ENCODE assay signal across 8 cellular contexts in the genomic region with DNA sequence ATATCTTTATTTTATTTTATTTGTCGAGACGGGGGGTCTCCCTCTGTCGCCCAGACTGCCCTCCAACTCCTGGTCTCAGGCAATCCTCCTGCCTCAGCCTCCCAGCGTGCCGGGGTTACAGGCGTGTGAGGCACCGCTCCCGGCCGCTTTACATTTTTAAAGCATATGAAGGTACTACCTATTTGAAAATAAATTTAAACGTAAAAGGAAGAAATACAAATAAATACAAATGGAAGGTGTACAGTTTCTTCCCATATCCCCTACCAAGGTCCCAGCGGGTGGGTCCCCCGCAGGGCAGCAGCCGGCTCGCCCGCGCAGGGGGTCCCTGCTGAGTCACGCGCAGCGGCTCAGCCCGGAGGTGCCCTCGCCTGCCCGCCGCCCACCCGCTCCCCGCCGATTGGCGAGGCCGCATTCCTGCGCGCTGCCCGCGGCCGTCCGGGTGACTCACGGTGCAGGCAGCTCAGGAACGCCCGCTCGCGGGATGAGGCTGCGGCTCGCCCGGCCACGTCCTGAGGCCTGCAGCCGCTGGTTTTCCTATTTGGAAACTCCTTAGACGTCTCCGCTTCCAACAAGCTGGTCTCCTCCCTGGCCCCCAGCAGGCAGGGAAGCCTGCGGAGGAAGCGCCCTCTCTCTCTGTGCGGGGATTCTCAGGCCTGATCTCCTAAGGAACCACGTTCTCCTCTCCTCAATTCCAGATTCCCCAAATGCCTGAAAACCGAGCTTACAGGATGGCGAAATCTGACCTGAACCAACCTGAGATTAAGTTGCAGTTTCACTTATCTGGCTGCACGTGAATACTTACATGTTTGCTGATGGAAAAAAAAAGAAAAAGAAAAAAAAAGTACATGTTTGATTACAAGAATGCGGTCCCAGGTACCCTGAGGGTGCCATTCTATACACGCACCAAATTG. TPM values are rescaled to one million over a fixed set of nuclear protein-coding genes. Genes with fewer than 3 reads are reported as not detected.
A peak's percentile ranks its signal among the peaks of the same experiment; 100 is the strongest.
DNase-seq lines count a peak whose midpoint lies in the region; ATAC-seq and TF ChIP-seq lines count a peak whose summit lies in the region.

No MANE protein-coding gene starts in this region.

- H3K27me3 Mint-ChIP-seq in nephron progenitor cell (ENCODE audit: low read depth, poor library complexity): peaks cover 19% of the 10 kb centered on the region

- H3K27me3 ChIP-seq in foreskin keratinocyte (no peaks in the 10 kb centered on the region), tibial nerve (no peaks in the 10 kb centered on the region)

- no peak for TF ChIP-seq POLR2A in tibial nerve (IDR thresholded peaks at IDR 0.05)

- peak in 1 of 2 donors; percentile 78 for TF ChIP-seq EP300 in tibial nerve (IDR thresholded peaks at IDR 0.05)

- 15 to 16% methylated on average over 52 to 55 of the region's 55 CpGs for WGBS in tibial nerve, 2 donors

- peak; percentile 94 for DNase-seq in AG09309 (ENCODE audit: low read depth)
- DNase-seq in HPDE6-E6E7 (ENCODE audit: extremely low spot score): peak; percentile 92
- peak; percentile 71 to 78 for DNase-seq in activated T-cell treated with anti-CD3 and anti-CD28 coated beads, Interleukin-2, amount 50 U/mL, for 48 hours
- peak; percentile 93 to 96 for DNase-seq in foreskin keratinocyte
- peak; percentile 86 for DNase-seq in nephron progenitor cell
- DNase-seq in tibial nerve (ENCODE audit: low spot score in 2 of 2): peak; percentile 49 to 54
- no peak for DNase-seq in GF-D8 (lab: John Stamatoyannopoulos, UW)
- no peak for DNase-seq in germinal center (ENCODE audit: low spot score)

- ATAC-seq in foreskin keratinocyte: peak; percentile 90

- peaks cover 48% of the 10 kb centered on the region for H3K4me1 Mint-ChIP-seq in nephron progenitor cell

- peak overlapping the region; percentile 72 for H3K4me3 Mint-ChIP-seq in nephron progenitor cell

- H3K27ac Mint-ChIP-seq in nephron progenitor cell: no peak overlapping the region

- H3K27ac ChIP-seq in foreskin keratinocyte (peak overlapping the region; percentile 77), tibial nerve (peak overlapping the region; percentile 67 to 89 (median 80))

- TF ChIP-seq CTCF in AG09309 (IDR thresholded peaks at IDR 0.05; ENCODE audit: control insufficient read depth, insufficient read depth, low read depth, low read length, missing control alignments): no peak
- no peak for TF ChIP-seq CTCF in foreskin keratinocyte (conservative IDR thresholded peaks at IDR 0.05)
- no peak for TF ChIP-seq CTCF in nephron progenitor cell (IDR thresholded peaks at IDR 0.05)
- no peak for TF ChIP-seq CTCF in tibial nerve (IDR thresholded peaks at IDR 0.05)

- no peaks in the 10 kb centered on the region for H3K9me3 Mint-ChIP-seq in nephron progenitor cell

- H3K36me3 ChIP-seq in tibial nerve: no peaks in the 10 kb centered on the region

- H3K4me3 ChIP-seq in AG09309 (ENCODE audit: control insufficient read depth, low read depth, low read length) (no peak overlapping the region; the same call in 1 of the 2 replicates), tibial nerve (peak overlapping the region; percentile 23 to 48 (median 30))

- peaks cover 20% of the 10 kb centered on the region for H3K4me1 ChIP-seq in foreskin keratinocyte
- H3K4me1 ChIP-seq in tibial nerve: peaks cover 0 to 33% (median 16%) of the 10 kb centered on the region in 4 donors

- no peaks in the 10 kb centered on the region for H3K36me3 Mint-ChIP-seq in nephron progenitor cell (ENCODE audit: low read depth)

- no peaks in the 10 kb centered on the region for H3K9me3 ChIP-seq in tibial nerve

RNA-seq across cellular contexts. Expression of gene MAP3K14, which starts 54.8 kb away (rescaled TPM):
- 4.5 and 6.4 TPM in 2 replicates for total RNA-seq in foreskin keratinocyte
- 4.8 and 7.1 TPM in 2 replicates for polyA plus RNA-seq in foreskin keratinocyte
- total RNA-seq in tibial nerve: 10 to 100 TPM in 3 of 4 donors, 1 to 10 TPM in 1; 9.6 to 15.6 (median 13.3) TPM

Comparison
In these comparisons a context has a peak if more than half of its experiments do, and no peak if none do; other contexts are left out.
1. DNase-seq: peak in AG09309 (single experiment), HPDE6-E6E7 (single experiment), activated T-cell treated with anti-CD3 and anti-CD28 coated beads, Interleukin-2, amount 50 U/mL, for 48 hours (2 of 2), foreskin keratinocyte (2 of 2), nephron progenitor cell (single experiment) and tibial nerve (2 of 2); none in GF-D8 (single experiment) and germinal center (single experiment).